Comparison of ENCODE assay signal across 8 cellular contexts in genomic region chr19:46944918-46945628, GRCh38.
DNase-seq lines count a peak whose midpoint lies in the region; ATAC-seq and TF ChIP-seq lines count a peak whose summit lies in the region.

No MANE protein-coding gene starts in this region.

- POLR2A ChIA-PET in naive thymus-derived CD4-positive, alpha-beta T cell (lab: Charles Lee): interaction anchor here (0.5 to 1.1 kb wide), 2 partner anchors 15 to 26 kb away, joined by 3 read pairs; no protein-coding TSS in a partner anchor

- H3K27ac ChIP-seq in body of pancreas: peak overlapping the region in 3 of 4 donors; percentile 5 to 57 (median 52)
- H3K27ac ChIP-seq in subcutaneous abdominal adipose tissue (ENCODE audit: low read depth, low read length): peak overlapping the region; percentile 91
- H3K27ac ChIP-seq in naive thymus-derived CD4-positive, alpha-beta T cell (ENCODE audit: low read depth, low read length): no peak overlapping the region

- TF ChIP-seq POLR2A in body of pancreas (IDR thresholded peaks at IDR 0.05): no peak

- H3K4me3 Mint-ChIP-seq in naive thymus-derived CD4-positive, alpha-beta T cell: no peak overlapping the region
- no peak overlapping the region for H3K4me3 Mint-ChIP-seq in stimulated activated naive B cell treated with anti-CD40 and anti-IgM and Interleukin-4, amounts not matched to agents 10 μg/mL and 1 μg/mL and 100 μg/mL, for 72 hours

- peaks cover 3 to 22% (median 4%) of the 10 kb centered on the region in 7 donors for H3K4me1 Mint-ChIP-seq in naive thymus-derived CD4-positive, alpha-beta T cell
- H3K4me1 Mint-ChIP-seq in stimulated activated naive B cell treated with anti-CD40 and anti-IgM and Interleukin-4, amounts not matched to agents 10 μg/mL and 1 μg/mL and 100 μg/mL, for 72 hours: peaks cover 4 to 10% of the 10 kb centered on the region in 2 donors

- H3K36me3 ChIP-seq in MG63: peaks cover 26% of the 10 kb centered on the region
- no peaks in the 10 kb centered on the region for H3K36me3 ChIP-seq in body of pancreas (replicated peaks in 1 of 2; ENCODE audit: insufficient read depth in 1 of 2, low read depth in 2 of 2)
- peaks cover 0 to 4% (median 0%) of the 10 kb centered on the region in 5 donors for H3K36me3 ChIP-seq in subcutaneous abdominal adipose tissue (ENCODE audit: control insufficient read depth in 5 of 5, insufficient read depth in 5 of 5, low read length in 5 of 5)
- peaks cover 0 to 9% (median 4%) of the 10 kb centered on the region in 3 experiments for H3K36me3 ChIP-seq in naive thymus-derived CD4-positive, alpha-beta T cell (ENCODE audit: control insufficient read depth in 2 of 3, insufficient read depth in 3 of 3, low read length in 3 of 3)

- no peaks in the 10 kb centered on the region for H3K9me3 Mint-ChIP-seq in naive thymus-derived CD4-positive, alpha-beta T cell
- H3K9me3 Mint-ChIP-seq in stimulated activated naive B cell treated with anti-CD40 and anti-IgM and Interleukin-4, amounts not matched to agents 10 μg/mL and 1 μg/mL and 100 μg/mL, for 72 hours: no peaks in the 10 kb centered on the region

- H3K36me3 Mint-ChIP-seq in naive thymus-derived CD4-positive, alpha-beta T cell: peaks cover 0 to 26% (median 15%) of the 10 kb centered on the region in 5 donors
- peaks cover 16 to 31% of the 10 kb centered on the region in 2 donors for H3K36me3 Mint-ChIP-seq in stimulated activated naive B cell treated with anti-CD40 and anti-IgM and Interleukin-4, amounts not matched to agents 10 μg/mL and 1 μg/mL and 100 μg/mL, for 72 hours

- H3K4me1 ChIP-seq in body of pancreas: peaks cover 28% of the 10 kb centered on the region
- peaks cover 17 to 48% (median 45%) of the 10 kb centered on the region in 5 donors for H3K4me1 ChIP-seq in subcutaneous abdominal adipose tissue (ENCODE audit: control insufficient read depth in 5 of 5, insufficient read depth in 5 of 5, low read length in 5 of 5)
- H3K4me1 ChIP-seq in naive thymus-derived CD4-positive, alpha-beta T cell (ENCODE audit: control insufficient read depth in 2 of 2, insufficient read depth in 2 of 2, low read length in 2 of 2): peaks cover 0 to 47% of the 10 kb centered on the region in 2 donors

- CTCF ChIA-PET in naive thymus-derived CD4-positive, alpha-beta T cell (lab: Charles Lee): interaction anchor here (0.5 to 1.1 kb wide), 4 partner anchors 9 to 88 kb away, joined by 3 to 7 read pairs (median 3); no protein-coding TSS in a partner anchor

- peak; percentile 63 for ATAC-seq in body of pancreas
- peak; percentile 72 for ATAC-seq in left colon
- ATAC-seq in naive thymus-derived CD4-positive, alpha-beta T cell: no peak
- ATAC-seq in stimulated activated naive B cell treated with anti-CD40 and anti-IgM and Interleukin-4, amounts not matched to agents 10 μg/mL and 1 μg/mL and 100 μg/mL, for 72 hours (replicated peaks): no peak

- no peaks in the 10 kb centered on the region for H3K27me3 ChIP-seq in MG63
- H3K27me3 ChIP-seq in body of pancreas: no peaks in the 10 kb centered on the region
- H3K27me3 ChIP-seq in subcutaneous abdominal adipose tissue (ENCODE audit: control insufficient read depth in 5 of 5, insufficient read depth in 4 of 5, low read length in 5 of 5): no peaks in the 10 kb centered on the region
- no peaks in the 10 kb centered on the region for H3K27me3 ChIP-seq in naive thymus-derived CD4-positive, alpha-beta T cell (ENCODE audit: control insufficient read depth in 2 of 2, insufficient read depth in 2 of 2, low read length in 2 of 2)

- H3K9me3 ChIP-seq in MG63 (no peaks in the 10 kb centered on the region), body of pancreas (no peaks in the 10 kb centered on the region), subcutaneous abdominal adipose tissue (ENCODE audit: control insufficient read depth in 5 of 5, low read length in 5 of 5) (no peaks in the 10 kb centered on the region)
- no peaks in the 10 kb centered on the region for H3K9me3 ChIP-seq in naive thymus-derived CD4-positive, alpha-beta T cell (ENCODE audit: control insufficient read depth in 2 of 3, low read length in 3 of 3)

- H3K27me3 Mint-ChIP-seq in naive thymus-derived CD4-positive, alpha-beta T cell: no peaks in the 10 kb centered on the region
- H3K27me3 Mint-ChIP-seq in stimulated activated naive B cell treated with anti-CD40 and anti-IgM and Interleukin-4, amounts not matched to agents 10 μg/mL and 1 μg/mL and 100 μg/mL, for 72 hours: no peaks in the 10 kb centered on the region

- H3K4me3 ChIP-seq in MG63 (no peak overlapping the region), body of pancreas (no peak overlapping the region), subcutaneous abdominal adipose tissue (ENCODE audit: low read depth in 1 of 5, low read length in 5 of 5) (peak overlapping the region; percentile 21 to 48 (median 28))
- no peak overlapping the region for H3K4me3 ChIP-seq in naive thymus-derived CD4-positive, alpha-beta T cell (ENCODE audit: low read length)

- 28 to 42% methylated on average over 7 of the region's 7 CpGs for whole genome bisulfite sequencing in body of pancreas, 2 donors

- peak overlapping the region; percentile 47 to 95 (median 65) for H3K9ac ChIP-seq in subcutaneous abdominal adipose tissue (ENCODE audit: low read length in 5 of 5)

- intact Hi-C loops in body of pancreas (cut with DNase I) (no loop called here), left colon (cut with DNase I, micrococcal nuclease) (no loop called here)
- intact Hi-C loops in naive thymus-derived CD4-positive, alpha-beta T cell (cut with micrococcal nuclease): no loop called here

- no peak overlapping the region for H3K27ac Mint-ChIP-seq in naive thymus-derived CD4-positive, alpha-beta T cell
- no peak overlapping the region for H3K27ac Mint-ChIP-seq in stimulated activated naive B cell treated with anti-CD40 and anti-IgM and Interleukin-4, amounts not matched to agents 10 μg/mL and 1 μg/mL and 100 μg/mL, for 72 hours

- no peak for TF ChIP-seq CTCF in body of pancreas (IDR thresholded peaks at IDR 0.05)

- DNase-seq in MG63 (peak; percentile 23), body of pancreas (peak; percentile 31 to 66 (median 48)), left colon (peak; percentile 48 to 50), GOT3 (lab: John Stamatoyannopoulos, UW) (no peak), kidney glomerular epithelial cell (lab: John Stamatoyannopoulos, UW) (no peak)
- DNase-seq in naive thymus-derived CD4-positive, alpha-beta T cell: no peak
- DNase-seq in stimulated activated naive B cell treated with anti-CD40 and anti-IgM and Interleukin-4, amounts not matched to agents 10 μg/mL and 1 μg/mL and 100 μg/mL, for 72 hours: no peak

Comparison
In these comparisons a context has a peak if more than half of its experiments do, and no peak if none do; other contexts are left out.
1. DNase-seq: peak in MG63 (single experiment), body of pancreas (4 of 4) and left colon (2 of 2); none in GOT3 (single experiment), kidney glomerular epithelial cell (single experiment), naive thymus-derived CD4-positive, alpha-beta T cell (0 of 9) and stimulated activated naive B cell treated with anti-CD40 and anti-IgM and Interleukin-4, amounts not matched to agents 10 μg/mL and 1 μg/mL and 100 μg/mL, for 72 hours (single experiment).
2. H3K4me3 ChIP-seq: peak in subcutaneous abdominal adipose tissue (5 of 5); none in MG63 (single experiment), body of pancreas (0 of 2) and naive thymus-derived CD4-positive, alpha-beta T cell (single experiment).
3. ATAC-seq: peak in body of pancreas (single experiment) and left colon (single experiment); none in naive thymus-derived CD4-positive, alpha-beta T cell (single experiment) and stimulated activated naive B cell treated with anti-CD40 and anti-IgM and Interleukin-4, amounts not matched to agents 10 μg/mL and 1 μg/mL and 100 μg/mL, for 72 hours (0 of 2).